ENCODE assay signal across 8 cellular contexts in the genomic region with DNA sequence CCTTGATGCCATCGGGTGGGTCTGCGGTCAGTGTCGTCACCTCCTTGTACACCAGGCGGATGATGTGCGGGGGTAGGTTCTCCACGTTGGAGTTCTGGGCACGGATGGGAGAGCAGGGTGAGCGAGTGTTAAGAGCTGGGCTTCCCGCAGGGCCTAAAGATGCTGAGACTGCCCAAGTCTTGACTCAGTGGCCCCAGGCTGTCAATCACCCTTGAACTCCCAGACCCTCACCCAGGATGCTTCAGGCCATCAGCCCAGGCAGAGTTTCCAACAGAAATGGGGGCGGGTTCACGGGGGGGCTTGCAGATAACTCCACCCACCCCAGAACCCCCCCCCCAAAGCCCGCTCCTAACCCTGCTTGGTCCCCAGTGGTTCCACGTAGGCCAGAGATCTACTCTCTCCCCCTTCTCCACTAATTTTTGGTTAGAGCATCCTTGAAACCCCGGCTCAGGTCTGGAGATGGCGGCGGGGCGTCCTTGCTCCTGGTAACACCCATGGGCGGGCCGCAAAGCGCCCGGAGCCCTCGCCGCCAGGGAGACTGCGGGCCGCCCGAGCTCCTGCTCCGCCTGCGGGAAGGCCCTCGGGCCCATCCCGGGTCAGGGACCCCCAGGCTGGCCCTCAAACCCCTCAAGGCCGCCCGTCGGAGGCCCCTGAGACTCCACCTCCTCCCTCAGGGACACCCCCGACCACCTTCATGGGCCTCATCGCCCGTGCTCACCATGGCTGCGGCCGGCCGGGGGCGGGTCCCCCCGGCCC. TPM values are rescaled to one million over a fixed set of nuclear protein-coding genes. Genes with fewer than 3 reads are reported as not detected.
A peak's percentile ranks its signal among the peaks of the same experiment; 100 is the strongest.
DNase-seq lines count a peak whose midpoint lies in the region; ATAC-seq and TF ChIP-seq lines count a peak whose summit lies in the region.

No MANE protein-coding gene starts in this region.

- POLR2A ChIA-PET in T-cell (lab: Charles Lee), result interaction anchor here (0.5 to 1.5 kb wide), 7 partner anchors 14 to 153 kb away, joined by 3 to 11 read pairs (median 4); partner anchors contain the start of gene KMT5C (in 1 of the 2)

- H3K4me1 ChIP-seq in effector memory CD4-positive, alpha-beta T cell (ENCODE audit: control insufficient read depth, insufficient read depth, low read length, poor library complexity, severe bottlenecking), result peaks cover 14% of the 10 kb centered on the region
- H3K4me1 ChIP-seq in mucosa of descending colon (ENCODE audit: low read depth), result peaks cover 12% of the 10 kb centered on the region
- no peaks in the 10 kb centered on the region for H3K4me1 ChIP-seq in urinary bladder (ENCODE audit: insufficient read depth)

- peak; percentile 20 for ATAC-seq in HG02840 (IDR thresholded peaks at IDR 0.05; ENCODE audit: low FRiP score, unreplicated experiment)
- peak; percentile 2 to 10 (median 4) for ATAC-seq in T-cell (replicated peaks in 1 of 4)
- peak; percentile 34 for ATAC-seq in mucosa of descending colon
- no peak for ATAC-seq in GM21576 (IDR thresholded peaks at IDR 0.05; ENCODE audit: unreplicated experiment)

- H3K9me3 ChIP-seq in effector memory CD4-positive, alpha-beta T cell (ENCODE audit: control insufficient read depth, low read length), result no peaks in the 10 kb centered on the region
- no peaks in the 10 kb centered on the region for H3K9me3 ChIP-seq in mucosa of descending colon

- no peaks in the 10 kb centered on the region for H3K27me3 ChIP-seq in effector memory CD4-positive, alpha-beta T cell (replicated peaks; ENCODE audit: control insufficient read depth, insufficient read depth, low read length, poor library complexity, severe bottlenecking)

- H3K9me3 Mint-ChIP-seq in T-cell, result peaks cover 0 to 5% (median 3%) of the 10 kb centered on the region in 3 donors

- H3K4me3 ChIP-seq in effector memory CD4-positive, alpha-beta T cell (ENCODE audit: insufficient read depth, low read depth, low read length, poor library complexity, severe bottlenecking), result peak overlapping the region; percentile 85
- peak overlapping the region; percentile 84 for H3K4me3 ChIP-seq in mucosa of descending colon
- peak overlapping the region; percentile 90 for H3K4me3 ChIP-seq in urinary bladder (ENCODE audit: low read depth, low read length)

- H3K4me3 Mint-ChIP-seq in T-cell, result peak overlapping the region; percentile 78 to 93 (median 93)

- DNase-seq in NCI-H1436 (lab: John Stamatoyannopoulos, UW) (peak; percentile 14), NCI-H1436 treated with DMSO at 0.1 percent for 48 hours (lab: John Stamatoyannopoulos, UW) (no peak), T-cell (peak in 10 of 34 experiments; percentile 16 to 32 (median 25)), mucosa of descending colon (peak in 2 of 3 donors; percentile 36 to 73)
- DNase-seq in effector memory CD4-positive, alpha-beta T cell, result peak in 2 of 3 donors; percentile 5 to 27

- H3K27ac Mint-ChIP-seq in T-cell, result peak overlapping the region; percentile 25 to 70

- H3K36me3 ChIP-seq in effector memory CD4-positive, alpha-beta T cell (ENCODE audit: control insufficient read depth, insufficient read depth, low read length), result peaks cover 23% of the 10 kb centered on the region
- peaks cover 5% of the 10 kb centered on the region for H3K36me3 ChIP-seq in mucosa of descending colon (ENCODE audit: low read depth)
- no peaks in the 10 kb centered on the region for H3K36me3 ChIP-seq in urinary bladder (ENCODE audit: insufficient read depth)

- no peak for TF ChIP-seq CTCF in mucosa of descending colon (IDR thresholded peaks at IDR 0.05)

- H3K27me3 Mint-ChIP-seq in T-cell, result no peaks in the 10 kb centered on the region

- CTCF ChIA-PET in T-cell (lab: Charles Lee), result interaction anchor here in 1 of 2 donors (0.7 kb wide), 1 partner anchor 34 kb away, joined by 3 read pairs; no protein-coding TSS in a partner anchor

- WGBS in urinary bladder, result 7% methylated on average over 41 of the region's 41 CpGs

- H3K27ac ChIP-seq in effector memory CD4-positive, alpha-beta T cell (ENCODE audit: insufficient read depth, low read length, poor library complexity, severe bottlenecking), result peak overlapping the region; percentile 97
- H3K27ac ChIP-seq in urinary bladder (ENCODE audit: low read depth), result peak overlapping the region; percentile 99

- peaks cover 29% of the 10 kb centered on the region for H3K36me3 Mint-ChIP-seq in T-cell

- intact Hi-C loops in mucosa of descending colon (cut with DNase I, micrococcal nuclease), result no loop called here

- peaks cover 24 to 32% (median 29%) of the 10 kb centered on the region in 3 donors for H3K4me1 Mint-ChIP-seq in T-cell

RNA-seq across cellular contexts. Expression of gene UBE2S, which starts 0.5 kb away (rescaled TPM):
- total RNA-seq in T-cell (10 to 100 TPM; 27.5 to 75.2 (median 35.1) TPM), mucosa of descending colon (10 to 100 TPM; 14.0 to 41.6 (median 23.0) TPM), urinary bladder (29.9 TPM)
- polyA plus RNA-seq in urinary bladder, result 17.5 TPM

RNA-seq across cellular contexts. Expression of gene RPL28, which starts 21.3 kb away (rescaled TPM):
- 1,000 to 10,000 TPM; 3,465 to 4,436 (median 4,286) TPM for total RNA-seq in T-cell
- 1,000 to 10,000 TPM in 2 of 3 donors, 100 to 1,000 TPM in 1; 942 to 1,365 (median 1,241) TPM for total RNA-seq in mucosa of descending colon
- 141 TPM for total RNA-seq in urinary bladder
- 1,449 TPM for polyA plus RNA-seq in urinary bladder

RNA-seq across cellular contexts. Expression of gene TMEM238, which starts 23.0 kb away (rescaled TPM):
- total RNA-seq in T-cell, result 10 to 100 TPM; 10.8 to 23.2 (median 20.0) TPM
- total RNA-seq in mucosa of descending colon, result 10 to 100 TPM; 31.4 to 84.2 (median 68.0) TPM
- total RNA-seq in urinary bladder, result not detected
- polyA plus RNA-seq in urinary bladder, result 0.43 TPM

RNA-seq across cellular contexts. Expression of gene TMEM190, which starts 30.4 kb away (rescaled TPM):
- total RNA-seq in T-cell, result not detected
- not detected for total RNA-seq in mucosa of descending colon
- total RNA-seq in urinary bladder, result not detected
- not detected for polyA plus RNA-seq in urinary bladder

RNA-seq across cellular contexts. Expression of gene SHISA7, which starts 36.1 kb away (rescaled TPM):
- total RNA-seq in T-cell (not detected), mucosa of descending colon (under 1 TPM in 1 of 3 donors, not detected in 2; 0.35 TPM), urinary bladder (0.16 TPM)
- polyA plus RNA-seq in urinary bladder, result 0.05 TPM

Comparison
In these comparisons a context has a peak if more than half of its experiments do, and no peak if none do; other contexts are left out.
1. RNA of gene TMEM238, which starts 23.0 kb away (total RNA-seq): 31.4 to 84.2 TPM in mucosa of descending colon and 10.8 to 23.2 TPM in T-cell; not detected in urinary bladder (single experiment); every median in the first group is over 10 times any median in the second.
2. Peak in every context shown above with its lines, with median percentiles within 50 percentile points of each other: H3K4me3 ChIP-seq.